ENCODE assay signal across 14 cellular contexts in the genomic region with DNA sequence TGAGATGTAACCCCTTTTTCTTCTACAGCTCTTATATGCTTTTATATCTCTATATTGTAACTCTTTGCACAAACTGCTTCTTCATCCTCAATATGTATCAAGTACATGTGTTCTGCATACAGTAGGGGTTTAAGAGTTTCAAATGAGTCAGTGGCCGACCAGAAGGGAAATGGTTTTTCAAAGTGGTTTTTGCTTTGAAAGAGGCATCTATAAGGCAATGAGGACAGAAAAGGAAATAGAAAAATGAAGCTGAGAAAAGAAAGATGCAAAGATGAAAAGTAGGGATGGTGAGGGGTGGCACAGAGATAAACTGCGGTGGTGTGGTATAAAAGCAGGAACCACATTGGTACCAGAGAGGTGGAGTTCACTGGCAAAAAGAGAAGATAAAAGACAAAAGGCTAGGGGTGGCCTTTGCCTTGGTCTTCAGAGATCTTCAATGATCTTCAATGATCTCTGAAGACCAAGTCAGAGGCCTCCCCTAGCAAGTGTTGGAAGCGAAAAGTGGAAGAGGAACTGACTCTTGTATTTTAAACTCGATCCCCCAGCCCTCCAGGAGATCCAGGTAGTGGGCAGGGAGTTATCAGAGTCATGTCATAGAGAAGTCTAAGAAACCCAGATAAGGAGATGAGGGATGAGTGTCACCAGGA.
A peak's percentile ranks its signal among the peaks of the same experiment; 100 is the strongest.
DNase-seq lines count a peak whose midpoint lies in the region; ATAC-seq, FAIRE-seq and TF ChIP-seq lines count a peak whose summit lies in the region.
"Had no signal": no experiment of that assay in that cellular context is flagged by ENCODE, and none has a peak within 500 bp of the region (broad histone marks: within the 10 kb centered on the region; RNA-seq: fewer than 3 reads in every experiment).

No MANE protein-coding gene starts in this region.

- peaks cover 4% of the 10 kb centered on the region for H3K36me3 Mint-ChIP-seq in activated CD4-positive, alpha-beta T cell treated with anti-CD3 and anti-CD28 coated beads, Interleukin-2, amount 10 ng/mL, durations not matched to agents 7 days and 5 days (ENCODE audit: low read depth)
- H3K36me3 Mint-ChIP-seq: brain; naive thymus-derived CD8-positive, alpha-beta T cell had no signal

- peaks cover 28% of the 10 kb centered on the region for H3K4me1 Mint-ChIP-seq in activated CD4-positive, alpha-beta T cell treated with anti-CD3 and anti-CD28 coated beads, Interleukin-2, amount 10 ng/mL, durations not matched to agents 7 days and 5 days

- no peak overlapping the region for H2AFZ ChIP-seq in PC-9

- TF ChIP-seq CTCF in PC-9 (conservative IDR thresholded peaks at IDR 0.05) (no peak), gastroesophageal sphincter (IDR thresholded peaks at IDR 0.05) (no peak), GM10248 (IDR thresholded peaks at IDR 0.05; ENCODE audit: control extremely low read depth, extremely low read depth, low read depth, missing control alignments) (no peak), sigmoid colon (IDR thresholded peaks at IDR 0.05) (no peak)

- WGBS in small intestine, 3 donors: 81 to 90% (median 87%) methylated on average over 4 of the region's 4 CpGs
- 80 to 87% methylated on average over 2 to 4 of the region's 4 CpGs for WGBS in gastroesophageal sphincter (ENCODE audit: low coverage in 1 of 2), 2 donors
- WGBS in sigmoid colon, 2 donors: 86 to 90% methylated on average over 4 of the region's 4 CpGs

- POLR2A ChIA-PET in activated CD4-positive, alpha-beta T cell treated with anti-CD3 and anti-CD28 coated beads, Interleukin-2, amount 10 ng/mL, durations not matched to agents 7 days and 5 days (lab: Charles Lee): no interaction called here
- POLR2A ChIA-PET in PC-9 (lab: Charles Lee; ENCODE audit: unreplicated experiment): no interaction called here
- POLR2A ChIA-PET in GM10248 (lab: Yijun Ruan, JAX): no interaction called here

- ATAC-seq in HG02678 (IDR thresholded peaks at IDR 0.05; ENCODE audit: unreplicated experiment): peak; percentile 79
- ATAC-seq in gastroesophageal sphincter: no peak
- ATAC-seq: A549; naive thymus-derived CD8-positive, alpha-beta T cell had no signal

- no peaks in the 10 kb centered on the region for H3K36me3 ChIP-seq in PC-9 (ENCODE audit: low read depth)
- H3K36me3 ChIP-seq in small intestine (ENCODE audit: control insufficient read depth in 2 of 2, insufficient read depth in 2 of 2, low read length in 2 of 2): no peaks in the 10 kb centered on the region
- no peaks in the 10 kb centered on the region for H3K36me3 ChIP-seq in gastroesophageal sphincter
- H3K36me3 ChIP-seq in sigmoid colon: no peaks in the 10 kb centered on the region

- no peak overlapping the region for H3K4me3 Mint-ChIP-seq in activated CD4-positive, alpha-beta T cell treated with anti-CD3 and anti-CD28 coated beads, Interleukin-2, amount 10 ng/mL, durations not matched to agents 7 days and 5 days
- H3K4me3 Mint-ChIP-seq: brain; naive thymus-derived CD8-positive, alpha-beta T cell had no signal

- H4K20me1 ChIP-seq in PC-9 (ENCODE audit: insufficient read depth): no peaks in the 10 kb centered on the region

- peaks cover 28% of the 10 kb centered on the region for H3K4me1 ChIP-seq in PC-9 (replicated peaks; ENCODE audit: insufficient read depth)
- no peaks in the 10 kb centered on the region for H3K4me1 ChIP-seq in small intestine (ENCODE audit: control insufficient read depth in 2 of 2, insufficient read depth in 1 of 2, low read depth in 1 of 2, low read length in 1 of 2)
- H3K4me1 ChIP-seq in gastroesophageal sphincter: no peaks in the 10 kb centered on the region
- no peaks in the 10 kb centered on the region for H3K4me1 ChIP-seq in sigmoid colon

- TF ChIP-seq POLR2A in gastroesophageal sphincter (IDR thresholded peaks at IDR 0.05): no peak
- no peak for TF ChIP-seq POLR2A in sigmoid colon (IDR thresholded peaks at IDR 0.05)

- no peaks in the 10 kb centered on the region for H3K79me2 ChIP-seq in PC-9 (ENCODE audit: low read depth)

- CTCF ChIA-PET in activated CD4-positive, alpha-beta T cell treated with anti-CD3 and anti-CD28 coated beads, Interleukin-2, amount 10 ng/mL, durations not matched to agents 7 days and 5 days (lab: Charles Lee): no interaction called here
- CTCF ChIA-PET in PC-9 (lab: Charles Lee): no interaction called here
- CTCF ChIA-PET in GM10248 (lab: Yijun Ruan, JAX): interaction anchor here (2.4 kb wide), 1 partner anchor 14 kb away, joined by 10 read pairs; no protein-coding TSS in a partner anchor

- peak; percentile 16 for DNase-seq in activated CD4-positive, alpha-beta T cell treated with anti-CD3 and anti-CD28 coated beads, Interleukin-2, amount 10 ng/mL, durations not matched to agents 7 days and 5 days
- no peak for DNase-seq in activated CD4-positive, alpha-beta T cell treated with anti-CD3 and anti-CD28 coated beads for 48 hours
- DNase-seq in PC-9 (no peak), small intestine (peak; percentile 8), GM10248 (ENCODE audit: extremely low spot score) (no peak), sigmoid colon (no peak)
- DNase-seq: DMS153; naive thymus-derived CD8-positive, alpha-beta T cell; SW 1271 had no signal

- H3K27me3 Mint-ChIP-seq in activated CD4-positive, alpha-beta T cell treated with anti-CD3 and anti-CD28 coated beads, Interleukin-2, amount 10 ng/mL, durations not matched to agents 7 days and 5 days: peaks cover 19% of the 10 kb centered on the region

- H3K27ac ChIP-seq in PC-9: peak overlapping the region; percentile 85; the same call in 1 of the 2 replicates
- no peak overlapping the region for H3K27ac ChIP-seq in small intestine (ENCODE audit: low read depth in 1 of 2, low read length in 1 of 2)
- no peak overlapping the region for H3K27ac ChIP-seq in gastroesophageal sphincter
- H3K27ac ChIP-seq in sigmoid colon: no peak overlapping the region

- no peaks in the 10 kb centered on the region for H3K27me3 ChIP-seq in PC-9 (ENCODE audit: insufficient read depth, low read depth)
- H3K27me3 ChIP-seq in small intestine (ENCODE audit: control insufficient read depth in 2 of 2, insufficient read depth in 2 of 2, low read length in 2 of 2): no peaks in the 10 kb centered on the region
- no peaks in the 10 kb centered on the region for H3K27me3 ChIP-seq in gastroesophageal sphincter
- no peaks in the 10 kb centered on the region for H3K27me3 ChIP-seq in sigmoid colon

- peaks cover 5% of the 10 kb centered on the region for H3F3A ChIP-seq in PC-9 (ENCODE audit: insufficient read depth, low read depth)

- no peaks in the 10 kb centered on the region for H3K9me2 ChIP-seq in PC-9 (ENCODE audit: insufficient read depth)

- TF ChIP-seq EP300 in gastroesophageal sphincter (IDR thresholded peaks at IDR 0.05): no peak
- TF ChIP-seq EP300 in sigmoid colon (IDR thresholded peaks at IDR 0.05): no peak

- peak overlapping the region; percentile 71 for H3K27ac Mint-ChIP-seq in activated CD4-positive, alpha-beta T cell treated with anti-CD3 and anti-CD28 coated beads, Interleukin-2, amount 10 ng/mL, durations not matched to agents 7 days and 5 days
- H3K27ac Mint-ChIP-seq: brain had no signal

- H3K9me3 ChIP-seq in PC-9 (ENCODE audit: insufficient read depth, low read depth): peaks cover 17% of the 10 kb centered on the region; the same call in 1 of the 2 replicates
- no peaks in the 10 kb centered on the region for H3K9me3 ChIP-seq in small intestine (ENCODE audit: control insufficient read depth, low read depth)
- no peaks in the 10 kb centered on the region for H3K9me3 ChIP-seq in gastroesophageal sphincter
- no peaks in the 10 kb centered on the region for H3K9me3 ChIP-seq in sigmoid colon
- H3K9me3 ChIP-seq: A549 had no signal

- H3K9me3 Mint-ChIP-seq in activated CD4-positive, alpha-beta T cell treated with anti-CD3 and anti-CD28 coated beads, Interleukin-2, amount 10 ng/mL, durations not matched to agents 7 days and 5 days: no peaks in the 10 kb centered on the region

- no peak overlapping the region for H3K4me2 ChIP-seq in PC-9
- H3K4me2 ChIP-seq: A549 had no signal

- H3K4me3 ChIP-seq in PC-9: no peak overlapping the region
- H3K4me3 ChIP-seq in small intestine (ENCODE audit: low read depth in 1 of 2, low read length in 2 of 2): no peak overlapping the region
- no peak overlapping the region for H3K4me3 ChIP-seq in gastroesophageal sphincter
- H3K4me3 ChIP-seq in sigmoid colon: no peak overlapping the region
- H3K4me3 ChIP-seq: A549 had no signal

- no TSS peak for BruUV-seq in PC-9 (replicated peaks; lab: Mats Ljungman, UMichigan)

- FAIRE-seq in small intestine (lab: Jason Lieb, UNC): no peak
- FAIRE-seq: A549, islet of Langerhans had no signal

- intact Hi-C loops in PC-9 (cut with micrococcal nuclease; ENCODE audit: unreplicated experiment) (loop anchor here (5.0 kb wide), 3 partner anchors 67 to 322 kb away; no protein-coding TSS in a partner anchor), sigmoid colon (cut with DNase I) (loop anchor here (1.0 kb wide), 1 partner anchor 26 kb away; no protein-coding TSS in a partner anchor)

Comparison
In these comparisons a context has a peak if more than half of its experiments do, and no peak if none do; other contexts are left out.
1. DNase-seq: peak in activated CD4-positive, alpha-beta T cell treated with anti-CD3 and anti-CD28 coated beads, Interleukin-2, amount 10 ng/mL, durations not matched to agents 7 days and 5 days (single experiment) and small intestine (single experiment); none in activated CD4-positive, alpha-beta T cell treated with anti-CD3 and anti-CD28 coated beads for 48 hours (single experiment), PC-9 (0 of 2), GM10248 (single experiment) and sigmoid colon (single experiment).